ENCODE assay signal across 14 cellular contexts in the genomic region with DNA sequence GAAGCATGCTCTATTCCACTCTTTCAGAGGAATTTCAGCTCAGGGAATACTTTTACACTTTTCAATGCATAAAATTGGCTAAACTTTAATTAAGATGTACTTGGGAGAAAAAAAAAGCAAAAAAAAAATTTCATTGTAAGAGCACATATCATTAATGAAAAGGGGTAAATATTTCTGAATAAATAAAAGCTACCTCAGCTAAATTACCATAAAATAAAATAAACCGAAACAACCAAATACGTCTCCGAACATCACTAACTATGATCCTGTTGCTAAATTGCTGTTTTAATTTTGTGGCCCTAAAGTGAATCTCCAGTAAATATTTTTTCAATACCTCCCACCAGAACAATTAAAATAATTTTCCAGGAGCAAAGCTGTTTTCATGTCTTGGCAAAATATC.
DNase-seq lines count a peak whose midpoint lies in the region; ATAC-seq and TF ChIP-seq lines count a peak whose summit lies in the region.
"Had no signal": no experiment of that assay in that cellular context is flagged by ENCODE, and none has a peak within 500 bp of the region (broad histone marks: within the 10 kb centered on the region; RNA-seq: fewer than 3 reads in every experiment).

No MANE protein-coding gene starts in this region.

- no peak overlapping the region for H3K4me3 ChIP-seq in GM23338
- no peak overlapping the region for H3K4me3 ChIP-seq in PC-3 (ENCODE audit: low read length)
- H3K4me3 ChIP-seq in osteoblast (ENCODE audit: insufficient read depth, low read length): no peak overlapping the region

- H3K27ac ChIP-seq in GM23338 (ENCODE audit: low read depth) (no peak overlapping the region), PC-3 (ENCODE audit: low read length) (peak overlapping the region; percentile 66; the same call in 1 of the 2 replicates), epithelial cell of prostate (peak overlapping the region; percentile 78), osteoblast (ENCODE audit: low read depth, low read length) (no peak overlapping the region)

- DNase-seq in GM23338 (ENCODE audit: low spot score) (no peak), PC-3 (no peak), epithelial cell of prostate (ENCODE audit: low read depth, low spot score) (no peak), osteoblast (ENCODE audit: insufficient read length, low spot score, missing footprints) (no peak), occipital lobe (lab: John Stamatoyannopoulos, UW) (no peak), HK-2 (ENCODE audit: unreplicated experiment) (no peak)
- DNase-seq in activated effector memory CD4-positive, alpha-beta T cell treated with Interleukin-2 at 50 U/mL for 16 hours: no peak
- DNase-seq: BE2C; CD4-positive, alpha-beta T cell; DMS53; NCI-H187; NCI-H345; NCI-H526 treated with DMSO at 0.1 percent for 48 hours; SIG-M5 had no signal

- H3K36me3 Mint-ChIP-seq in GM23338 (ENCODE audit: low read depth): no peaks in the 10 kb centered on the region

- ATAC-seq in GM23338 (no peak), PC-3 (no peak)

- H3K9me3 ChIP-seq in PC-3 (ENCODE audit: low read length) (no peaks in the 10 kb centered on the region), osteoblast (ENCODE audit: low read depth, low read length) (no peaks in the 10 kb centered on the region)
- H3K9me3 ChIP-seq: BE2C had no signal

- H3K27ac Mint-ChIP-seq in GM23338: peak overlapping the region; percentile 58; the same call in 1 of the 2 replicates
- H3K27ac Mint-ChIP-seq: CD4-positive, alpha-beta T cell had no signal

- CTCF ChIA-PET in PC-3 (lab: Charles Lee): interaction anchor here (1.2 kb wide), 1 partner anchor 297 kb away, joined by 3 read pairs; no protein-coding TSS in a partner anchor

- H4K20me1 ChIP-seq in GM23338 (replicated peaks; ENCODE audit: insufficient read depth): no peaks in the 10 kb centered on the region
- no peaks in the 10 kb centered on the region for H4K20me1 ChIP-seq in PC-3 (ENCODE audit: low read length)
- no peaks in the 10 kb centered on the region for H4K20me1 ChIP-seq in osteoblast (ENCODE audit: insufficient read depth, low read length)

- intact Hi-C loops in PC-3 (cut with micrococcal nuclease): loop anchor here (5.0 kb wide), 2 partner anchors 264 to 271 kb away; no protein-coding TSS in a partner anchor

- no peaks in the 10 kb centered on the region for H3K9me3 Mint-ChIP-seq in GM23338

- POLR2A ChIA-PET in PC-3 (lab: Charles Lee; ENCODE audit: unreplicated experiment): interaction anchor here (0.8 kb wide), 1 partner anchor 43 kb away, joined by 3 read pairs; no protein-coding TSS in a partner anchor

- peaks cover 23% of the 10 kb centered on the region for H3K4me1 Mint-ChIP-seq in GM23338

- TF ChIP-seq CTCF in GM23338 (conservative IDR thresholded peaks at IDR 0.05; ENCODE audit: low read depth in 2 of 2) (no peak), PC-3 (conservative IDR thresholded peaks at IDR 0.05; ENCODE audit: low read depth, low read length) (no peak), osteoblast (IDR thresholded peaks at IDR 0.05; ENCODE audit: extremely low read depth, low read depth, low read length) (no peak)

- H2AFZ ChIP-seq in GM23338 (no peak overlapping the region), PC-3 (ENCODE audit: low read length) (no peak overlapping the region), osteoblast (ENCODE audit: low read length) (no peak overlapping the region)

- H3F3A ChIP-seq in GM23338 (replicated peaks; ENCODE audit: low read depth) (no peaks in the 10 kb centered on the region), PC-3 (ENCODE audit: low read length, unreplicated experiment) (no peaks in the 10 kb centered on the region)

- peaks cover 22% of the 10 kb centered on the region for H3K4me1 ChIP-seq in GM23338 (ENCODE audit: insufficient read depth)
- peaks cover 41% of the 10 kb centered on the region for H3K4me1 ChIP-seq in PC-3 (ENCODE audit: insufficient read depth, low read length)
- peaks cover 31% of the 10 kb centered on the region for H3K4me1 ChIP-seq in osteoblast (ENCODE audit: insufficient read depth, low read length)
- H3K4me1 ChIP-seq: BE2C had no signal

- H3K36me3 ChIP-seq in GM23338 (ENCODE audit: insufficient read depth) (no peaks in the 10 kb centered on the region), PC-3 (ENCODE audit: low read depth, low read length) (no peaks in the 10 kb centered on the region), osteoblast (ENCODE audit: insufficient read depth, low read length) (no peaks in the 10 kb centered on the region)
- H3K36me3 ChIP-seq: BE2C had no signal

- H3K79me2 ChIP-seq in GM23338 (replicated peaks; ENCODE audit: insufficient read depth) (no peaks in the 10 kb centered on the region), PC-3 (ENCODE audit: low read length) (no peaks in the 10 kb centered on the region), osteoblast (ENCODE audit: insufficient read depth, low read length) (no peaks in the 10 kb centered on the region)

- H3K27me3 Mint-ChIP-seq in GM23338 (ENCODE audit: insufficient read depth, low read depth, poor library complexity): no peaks in the 10 kb centered on the region
- H3K27me3 Mint-ChIP-seq: CD4-positive, alpha-beta T cell had no signal

- H3K27me3 ChIP-seq in GM23338 (ENCODE audit: insufficient read depth) (no peaks in the 10 kb centered on the region), PC-3 (ENCODE audit: low read length) (no peaks in the 10 kb centered on the region), osteoblast (ENCODE audit: insufficient read depth, low read length) (no peaks in the 10 kb centered on the region)
- H3K27me3 ChIP-seq: BE2C had no signal

- BruUV-seq in PC-3 (replicated peaks; lab: Mats Ljungman, UMichigan): no TSS peak

- H3K9ac ChIP-seq in PC-3 (ENCODE audit: low read length): no peak overlapping the region

- H3K4me2 ChIP-seq in GM23338 (peak overlapping the region; percentile 63), PC-3 (ENCODE audit: low read length) (peak overlapping the region; percentile 19; the same call in 1 of the 2 replicates), osteoblast (ENCODE audit: insufficient read depth, low read length) (peak overlapping the region; percentile 20)

- no peak overlapping the region for H3K4me3 Mint-ChIP-seq in GM23338
- H3K4me3 Mint-ChIP-seq: CD4-positive, alpha-beta T cell had no signal

- H3K9me2 ChIP-seq in GM23338 (ENCODE audit: insufficient read depth) (0 out of 2 replicates have a peak, but pooled peaks cover 7% of the 10 kb centered on the region), PC-3 (replicated peaks; ENCODE audit: low read length) (no peaks in the 10 kb centered on the region)

TF ChIP-seq in GM23338, 12 proteins besides CTCF, POLR2A, EP300 and RAD21 (continues in another document):
- no peak for TF ChIP-seq ZNF114 (CRISPR knock-in tag; IDR thresholded peaks at IDR 0.05)
- no peak for TF ChIP-seq STAT1 (IDR thresholded peaks at IDR 0.05; ENCODE audit: unreplicated experiment)
- TF ChIP-seq, protein P1, sequence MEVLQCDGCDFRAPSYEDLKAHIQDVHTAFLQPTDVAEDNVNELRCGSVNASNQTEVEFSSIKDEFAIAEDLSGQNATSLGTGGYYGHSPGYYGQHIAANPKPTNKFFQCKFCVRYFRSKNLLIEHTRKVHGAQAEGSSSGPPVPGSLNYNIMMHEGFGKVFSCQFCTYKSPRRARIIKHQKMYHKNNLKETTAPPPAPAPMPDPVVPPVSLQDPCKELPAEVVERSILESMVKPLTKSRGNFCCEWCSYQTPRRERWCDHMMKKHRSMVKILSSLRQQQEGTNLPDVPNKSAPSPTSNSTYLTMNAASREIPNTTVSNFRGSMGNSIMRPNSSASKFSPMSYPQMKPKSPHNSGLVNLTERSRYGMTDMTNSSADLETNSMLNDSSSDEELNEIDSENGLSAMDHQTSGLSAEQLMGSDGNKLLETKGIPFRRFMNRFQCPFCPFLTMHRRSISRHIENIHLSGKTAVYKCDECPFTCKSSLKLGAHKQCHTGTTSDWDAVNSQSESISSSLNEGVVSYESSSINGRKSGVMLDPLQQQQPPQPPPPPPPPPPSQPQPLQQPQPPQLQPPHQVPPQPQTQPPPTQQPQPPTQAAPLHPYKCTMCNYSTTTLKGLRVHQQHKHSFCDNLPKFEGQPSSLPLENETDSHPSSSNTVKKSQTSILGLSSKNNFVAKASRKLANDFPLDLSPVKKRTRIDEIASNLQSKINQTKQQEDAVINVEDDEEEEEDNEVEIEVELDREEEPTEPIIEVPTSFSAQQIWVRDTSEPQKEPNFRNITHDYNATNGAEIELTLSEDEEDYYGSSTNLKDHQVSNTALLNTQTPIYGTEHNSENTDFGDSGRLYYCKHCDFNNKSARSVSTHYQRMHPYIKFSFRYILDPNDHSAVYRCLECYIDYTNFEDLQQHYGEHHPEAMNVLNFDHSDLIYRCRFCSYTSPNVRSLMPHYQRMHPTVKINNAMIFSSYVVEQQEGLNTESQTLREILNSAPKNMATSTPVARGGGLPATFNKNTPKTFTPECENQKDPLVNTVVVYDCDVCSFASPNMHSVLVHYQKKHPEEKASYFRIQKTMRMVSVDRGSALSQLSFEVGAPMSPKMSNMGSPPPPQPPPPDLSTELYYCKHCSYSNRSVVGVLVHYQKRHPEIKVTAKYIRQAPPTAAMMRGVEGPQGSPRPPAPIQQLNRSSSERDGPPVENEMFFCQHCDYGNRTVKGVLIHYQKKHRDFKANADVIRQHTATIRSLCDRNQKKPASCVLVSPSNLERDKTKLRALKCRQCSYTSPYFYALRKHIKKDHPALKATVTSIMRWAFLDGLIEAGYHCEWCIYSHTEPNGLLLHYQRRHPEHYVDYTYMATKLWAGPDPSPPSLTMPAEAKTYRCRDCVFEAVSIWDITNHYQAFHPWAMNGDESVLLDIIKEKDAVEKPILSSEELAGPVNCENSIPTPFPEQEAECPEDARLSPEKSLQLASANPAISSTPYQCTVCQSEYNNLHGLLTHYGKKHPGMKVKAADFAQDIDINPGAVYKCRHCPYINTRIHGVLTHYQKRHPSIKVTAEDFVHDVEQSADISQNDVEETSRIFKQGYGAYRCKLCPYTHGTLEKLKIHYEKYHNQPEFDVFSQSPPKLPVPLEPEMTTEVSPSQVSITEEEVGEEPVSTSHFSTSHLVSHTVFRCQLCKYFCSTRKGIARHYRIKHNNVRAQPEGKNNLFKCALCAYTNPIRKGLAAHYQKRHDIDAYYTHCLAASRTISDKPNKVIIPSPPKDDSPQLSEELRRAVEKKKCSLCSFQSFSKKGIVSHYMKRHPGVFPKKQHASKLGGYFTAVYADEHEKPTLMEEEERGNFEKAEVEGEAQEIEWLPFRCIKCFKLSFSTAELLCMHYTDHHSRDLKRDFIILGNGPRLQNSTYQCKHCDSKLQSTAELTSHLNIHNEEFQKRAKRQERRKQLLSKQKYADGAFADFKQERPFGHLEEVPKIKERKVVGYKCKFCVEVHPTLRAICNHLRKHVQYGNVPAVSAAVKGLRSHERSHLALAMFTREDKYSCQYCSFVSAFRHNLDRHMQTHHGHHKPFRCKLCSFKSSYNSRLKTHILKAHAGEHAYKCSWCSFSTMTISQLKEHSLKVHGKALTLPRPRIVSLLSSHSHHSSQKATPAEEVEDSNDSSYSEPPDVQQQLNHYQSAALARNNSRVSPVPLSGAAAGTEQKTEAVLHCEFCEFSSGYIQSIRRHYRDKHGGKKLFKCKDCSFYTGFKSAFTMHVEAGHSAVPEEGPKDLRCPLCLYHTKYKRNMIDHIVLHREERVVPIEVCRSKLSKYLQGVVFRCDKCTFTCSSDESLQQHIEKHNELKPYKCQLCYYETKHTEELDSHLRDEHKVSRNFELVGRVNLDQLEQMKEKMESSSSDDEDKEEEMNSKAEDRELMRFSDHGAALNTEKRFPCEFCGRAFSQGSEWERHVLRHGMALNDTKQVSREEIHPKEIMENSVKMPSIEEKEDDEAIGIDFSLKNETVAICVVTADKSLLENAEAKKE (CRISPR knock-in tag; IDR thresholded peaks at IDR 0.05): no peak

Comparison
In these comparisons a context has a peak if more than half of its experiments do, and no peak if none do; other contexts are left out.
1. H3K27ac ChIP-seq: peak in PC-3 (single experiment) and epithelial cell of prostate (single experiment); none in GM23338 (single experiment) and osteoblast (single experiment).
2. Peak in every context shown above with its lines, with median percentiles within 50 percentile points of each other: H3K4me2 ChIP-seq.